Comparison of ENCODE assay signal across 27 cellular contexts in genomic region chr9:20135119-20135697, GRCh38.
"Had no signal": no experiment of that assay in that cellular context is flagged by ENCODE, and none has a peak within 500 bp of the region (broad histone marks: within the 10 kb centered on the region; RNA-seq: fewer than 3 reads in every experiment).

No MANE protein-coding gene starts in this region.

- ATAC-seq: activated CD4-positive, alpha-beta T cell treated with anti-CD3 and anti-CD28 coated beads for 36 hours; activated T-helper 17 cell treated with anti-CD3 and anti-CD28 coated beads, Interleukin-2, amount 50 U/mL, for 72 hours; effector memory CD8-positive, alpha-beta T cell; heart left ventricle; left lobe of liver; naive thymus-derived CD4-positive, alpha-beta T cell; right lobe of liver; stimulated activated memory B cell treated with anti-CD40 and anti-IgM and Interleukin-4, amounts not matched to agents 10 μg/mL and 1 μg/mL and 100 μg/mL, for 72 hours had no signal

- H3K4me1 ChIP-seq: adrenal gland, ascending aorta, colonic mucosa, heart left ventricle, right lobe of liver, stomach, transverse colon, uterus had no signal

- H3K4me3 ChIP-seq: adrenal gland, ascending aorta, colonic mucosa, dorsolateral prefrontal cortex, heart left ventricle, right lobe of liver, skin epidermis, stomach, transverse colon, uterus had no signal

- H3K36me3 ChIP-seq: adrenal gland, ascending aorta, colonic mucosa, heart left ventricle, right lobe of liver, stomach, transverse colon, uterus had no signal

- DNase-seq: activated B cell treated with CpG ODN at 0.5 μM for 24 hours; activated CD4-positive, alpha-beta T cell treated with anti-CD3 and anti-CD28 coated beads for 36 hours; activated CD4-positive, alpha-beta T cell treated with anti-CD3 and anti-CD28 coated beads, Interleukin-2, amount 50 U/mL, for 4 hours; activated CD8-positive, alpha-beta memory T cell treated with anti-CD3 and anti-CD28 coated beads for 24 hours; activated CD8-positive, alpha-beta memory T cell treated with anti-CD3 and anti-CD28 coated beads, Interleukin-2, amount 50 U/mL, for 4 hours; activated naive CD4-positive, alpha-beta T cell; activated T-cell treated with anti-CD3 and anti-CD28 coated beads, Interleukin-2, amount 50 U/mL, for 24 hours; adrenal gland; central memory CD4-positive, alpha-beta T cell; colonic mucosa; dorsolateral prefrontal cortex; effector memory CD8-positive, alpha-beta T cell; heart left ventricle; naive thymus-derived CD4-positive, alpha-beta T cell; occipital lobe; posterior cingulate gyrus; right lobe of liver; stimulated activated CD4-positive, alpha-beta T cell treated with anti-CD3 and anti-CD28 coated beads, Interleukin-2, amount 100 ng/mL, for 24 hours; stomach; transverse colon; uterus had no signal

- H3K27me3 ChIP-seq: adrenal gland, ascending aorta, colonic mucosa, dorsolateral prefrontal cortex, right lobe of liver, stomach, transverse colon, uterus had no signal

- H3K9me3 ChIP-seq: adrenal gland, ascending aorta, colonic mucosa, heart left ventricle, right lobe of liver, stomach, transverse colon, uterus had no signal

- FAIRE-seq: keratinocyte had no signal

- H3K27ac ChIP-seq: adrenal gland, ascending aorta, colonic mucosa, dorsolateral prefrontal cortex, heart left ventricle, right lobe of liver, skin epidermis, stomach, transverse colon, uterus had no signal
